ENCODE assay signal across 8 cellular contexts in the genomic region with DNA sequence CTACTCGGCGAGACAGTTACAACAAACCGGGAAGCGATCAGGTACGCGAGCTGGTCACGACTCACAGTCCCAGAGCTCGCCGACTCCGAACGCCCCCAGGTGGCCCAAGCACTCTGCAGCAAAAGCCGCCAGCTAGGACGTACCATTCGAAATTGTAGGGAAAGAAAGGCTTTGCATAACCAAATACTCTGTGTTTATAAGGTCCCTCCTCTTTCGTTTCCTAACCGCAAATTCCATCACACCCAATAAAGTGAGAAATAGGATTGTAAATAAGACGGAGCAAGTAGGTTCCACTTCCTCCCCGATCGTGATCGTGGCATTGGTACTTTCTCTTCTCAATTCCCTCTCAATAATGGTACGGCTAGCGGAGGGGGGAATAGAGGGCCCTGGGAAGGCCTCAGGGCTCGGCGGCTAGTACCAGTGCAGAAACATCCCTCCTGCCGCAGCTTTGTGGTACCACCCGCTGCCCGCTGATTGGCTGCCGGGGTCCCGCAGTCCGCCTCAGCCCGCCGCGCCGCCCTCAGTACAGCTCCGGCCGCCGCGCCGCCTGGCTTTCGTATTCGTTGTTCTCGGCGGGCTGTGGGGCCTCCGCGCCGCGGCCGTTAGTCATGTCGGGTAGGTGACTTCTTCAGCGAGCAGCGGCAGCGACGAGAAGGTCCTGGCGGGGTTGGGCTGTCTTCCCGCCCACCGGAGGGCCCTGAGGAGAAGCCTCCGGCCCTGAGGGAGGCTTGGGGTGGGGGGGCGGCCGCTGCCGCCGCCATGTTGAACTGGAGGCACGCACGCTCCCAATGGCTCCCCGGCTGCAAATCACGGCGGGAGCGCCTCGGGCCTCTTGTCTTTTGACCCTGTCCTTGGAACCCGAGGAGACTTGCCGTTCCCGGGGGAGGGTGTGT. TPM values are rescaled to one million over a fixed set of nuclear protein-coding genes. Genes with fewer than 3 reads are reported as not detected.
A peak's percentile ranks its signal among the peaks of the same experiment; 100 is the strongest.
DNase-seq lines count a peak whose midpoint lies in the region; ATAC-seq and TF ChIP-seq lines count a peak whose summit lies in the region.

A gene (plus strand): TSS at position 523 of the 893 bp plus-strand sequence. CDS start 86 bp downstream, at position 609.

- H3K4me3 Mint-ChIP-seq in activated B cell treated with CpG ODN at 0.5 μM for 24 hours: peak within 1 kb of the TSS; percentile 93

- ATAC-seq in HG03196 (IDR thresholded peaks at IDR 0.05; ENCODE audit: unreplicated experiment): peak; percentile 91
- ATAC-seq in activated B cell treated with CpG ODN at 0.5 μM for 24 hours (ENCODE audit: low read depth): peak; percentile 88

- CTCF ChIA-PET in activated B cell treated with CpG ODN at 0.5 μM for 24 hours (lab: Charles Lee): interaction anchor here (0.7 to 6.4 kb wide), 10 partner anchors 9 to 231 kb away, joined by 3 to 158 read pairs (median 4); a partner anchor contains a TSS

- peak within 1 kb of the TSS; percentile 100 for H3K27ac ChIP-seq in caudate nucleus (ENCODE audit: low read depth, low read length)

- intact Hi-C loops in activated B cell treated with CpG ODN at 0.5 μM for 24 hours (cut with micrococcal nuclease): loop anchor here (1.0 to 10.0 kb wide), 7 partner anchors 14 to 792 kb away; a partner anchor contains a TSS

- peak; percentile 99 for TF ChIP-seq POLR2A in GM18951 (IDR thresholded peaks at IDR 0.05; ENCODE audit: extremely low read depth, insufficient read depth, insufficient read length)

- no peaks in the 10 kb centered on the region for H3K9me3 Mint-ChIP-seq in activated B cell treated with CpG ODN at 0.5 μM for 24 hours

- DNase-seq in AG09309 (ENCODE audit: low read depth): peak; percentile 98
- DNase-seq in NCI-H226: peak; percentile 98
- DNase-seq in activated B cell treated with CpG ODN at 0.5 μM for 24 hours: peak; percentile 91
- peak; percentile 66 to 98 (median 96) for DNase-seq in caudate nucleus (lab: John Stamatoyannopoulos, UW)
- DNase-seq in inferior parietal cortex (ENCODE audit: extremely low spot score): peak; percentile 97
- DNase-seq in stimulated activated CD4-positive, alpha-beta T cell treated with anti-CD3 and anti-CD28 coated beads, Interleukin-12 subunit alpha, Interleukin-12 subunit beta, amount 100 ng/mL, for 24 hours (ENCODE audit: low read depth in 2 of 2): peak; percentile 91 to 92

- peak within 1 kb of the TSS; percentile 100 for H3K27ac Mint-ChIP-seq in activated B cell treated with CpG ODN at 0.5 μM for 24 hours

- TF ChIP-seq CTCF in AG09309 (IDR thresholded peaks at IDR 0.05; ENCODE audit: control insufficient read depth, insufficient read depth, low read depth, low read length, missing control alignments): peak; percentile 75
- no peak for TF ChIP-seq CTCF in activated B cell treated with CpG ODN at 0.5 μM for 24 hours (IDR thresholded peaks at IDR 0.05)

- in situ Hi-C loops in GM18951 (cut with MboI; ENCODE audit: low sequenced_read_pairs, unreplicated experiment): no loop called here

- H3K27me3 Mint-ChIP-seq in activated B cell treated with CpG ODN at 0.5 μM for 24 hours: no peaks in the 10 kb centered on the region

- peak within 1 kb of the TSS; percentile 92 for H3K4me3 ChIP-seq in AG09309 (ENCODE audit: control insufficient read depth, low read depth, low read length)

- peaks cover 55% of the 10 kb centered on the region for H3K4me1 Mint-ChIP-seq in activated B cell treated with CpG ODN at 0.5 μM for 24 hours

- peaks cover 23% of the 10 kb centered on the region for H3K36me3 Mint-ChIP-seq in activated B cell treated with CpG ODN at 0.5 μM for 24 hours (ENCODE audit: low read depth)

- POLR2A ChIA-PET in activated B cell treated with CpG ODN at 0.5 μM for 24 hours (lab: Charles Lee): interaction anchor here (0.6 to 3.5 kb wide), 26 partner anchors 8 to 1550 kb away, joined by 3 to 121 read pairs (median 4); a partner anchor contains a TSS

RNA-seq across cellular contexts. Expression of the gene that starts here (rescaled TPM):
- 224 and 243 TPM in 2 replicates for total RNA-seq in activated B cell treated with CpG ODN at 0.5 μM for 24 hours

Comparison
In these comparisons a context has a peak if more than half of its experiments do, and no peak if none do; other contexts are left out.
1. Peak in every context shown above with its lines: DNase-seq, ATAC-seq, H3K4me3 ChIP-seq and H3K27ac ChIP-seq.